In the genomic region with DNA sequence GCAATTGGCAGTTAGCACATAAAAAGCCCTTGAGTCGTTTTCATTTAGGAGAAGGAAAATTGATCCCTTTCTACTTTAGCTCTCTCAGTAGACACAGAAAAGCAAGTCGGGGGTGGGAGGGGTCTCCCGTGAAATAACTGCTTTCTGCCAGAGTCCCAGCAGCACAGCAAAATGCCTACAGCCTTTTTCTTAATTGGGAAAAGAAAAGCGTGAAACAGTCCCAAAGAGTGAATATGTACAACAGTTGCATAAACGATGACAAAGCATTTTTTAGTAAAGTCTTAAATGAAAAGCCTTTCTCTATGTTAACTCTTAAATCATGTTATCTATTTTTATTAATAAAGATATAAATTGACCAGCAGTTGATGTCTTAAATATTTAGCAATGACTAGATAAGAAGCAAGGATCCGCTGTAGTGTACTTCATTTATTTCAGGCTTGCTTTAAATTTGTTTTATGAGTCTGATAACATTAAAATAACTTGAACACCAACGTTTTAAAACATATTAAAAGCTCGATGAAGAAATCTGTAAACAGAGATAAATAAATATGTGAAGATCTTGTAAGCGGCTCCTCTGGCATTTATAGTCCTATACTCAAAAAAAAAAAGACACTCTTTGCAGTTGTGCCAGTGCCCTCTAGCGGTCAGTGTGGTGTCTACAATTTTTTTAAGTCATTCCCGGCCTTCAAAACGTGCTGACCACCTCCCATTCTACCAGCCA, we compare ENCODE assay signal across 8 cellular contexts. TPM values are rescaled to one million over a fixed set of nuclear protein-coding genes. Genes with fewer than 3 reads are reported as not detected.
DNase-seq lines count a peak whose midpoint lies in the region; ATAC-seq and TF ChIP-seq lines count a peak whose summit lies in the region.

No MANE protein-coding gene starts in this region.

- H3K9me3 ChIP-seq in ovary: no peaks in the 10 kb centered on the region

- 3 to 6% (median 3%) methylated on average over 12 of the region's 12 CpGs for WGBS in ovary, 3 donors

- peaks cover 5% of the 10 kb centered on the region for H3K4me1 ChIP-seq in foreskin keratinocyte
- no peaks in the 10 kb centered on the region for H3K4me1 ChIP-seq in ovary (ENCODE audit: insufficient read depth)

- TF ChIP-seq CTCF in GM12874 (IDR thresholded peaks at IDR 0.05; ENCODE audit: insufficient read depth, low read depth, low read length): peak; percentile 65
- TF ChIP-seq CTCF in foreskin keratinocyte (conservative IDR thresholded peaks at IDR 0.05): peak; percentile 81
- TF ChIP-seq CTCF in ovary (IDR thresholded peaks at IDR 0.05): peak; percentile 20 to 33 (median 21)

- H3K27me3 ChIP-seq in foreskin keratinocyte (no peaks in the 10 kb centered on the region), ovary (no peaks in the 10 kb centered on the region)

- TF ChIP-seq RAD21 in Ishikawa (IDR thresholded peaks at IDR 0.05; ENCODE audit: low read depth): peak; percentile 84

- TF ChIP-seq EP300 in Ishikawa (IDR thresholded peaks at IDR 0.05; ENCODE audit: borderline replicate concordance): no peak
- no peak for TF ChIP-seq EP300 in ovary (IDR thresholded peaks at IDR 0.05)

- ATAC-seq in foreskin keratinocyte: no peak

- intact Hi-C loops in ovary (cut with DNase I): no loop called here

- no peak for TF ChIP-seq POLR2A in ovary (IDR thresholded peaks at IDR 0.05)

- no peak overlapping the region for H3K4me3 ChIP-seq in ovary

- DNase-seq in 8988T: peak; percentile 13
- peak; percentile 17 for DNase-seq in OCI-M2 (lab: John Stamatoyannopoulos, UW; ENCODE audit: unreplicated experiment)
- peak; percentile 8 for DNase-seq in activated T-helper 1 cell treated with Interleukin-2 at 50 U/mL for 16 hours (ENCODE audit: low read depth)
- DNase-seq in foreskin keratinocyte: peak; percentile 19 to 55
- peak; percentile 38 to 63 (median 62) for DNase-seq in ovary
- peak; percentile 58 for DNase-seq in ureter (ENCODE audit: low spot score)

- H3K27ac ChIP-seq in foreskin keratinocyte (no peak overlapping the region), ovary (no peak overlapping the region)

- no peaks in the 10 kb centered on the region for H3K36me3 ChIP-seq in ovary

TF ChIP-seq in Ishikawa, 13 proteins besides CTCF, POLR2A, EP300 and RAD21:
- TF ChIP-seq CEBPB (IDR thresholded peaks at IDR 0.05): no peak
- TF ChIP-seq, protein P1, sequence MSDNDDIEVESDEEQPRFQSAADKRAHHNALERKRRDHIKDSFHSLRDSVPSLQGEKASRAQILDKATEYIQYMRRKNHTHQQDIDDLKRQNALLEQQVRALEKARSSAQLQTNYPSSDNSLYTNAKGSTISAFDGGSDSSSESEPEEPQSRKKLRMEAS (IDR thresholded peaks at IDR 0.05): no peak
- no peak for TF ChIP-seq ZBTB7A (IDR thresholded peaks at IDR 0.05; ENCODE audit: low read depth)
- no peak for TF ChIP-seq TEAD4 (IDR thresholded peaks at IDR 0.05)
- no peak for TF ChIP-seq TAF1 (IDR thresholded peaks at IDR 0.05; ENCODE audit: low read depth)
- TF ChIP-seq TCF12 (IDR thresholded peaks at IDR 0.05; ENCODE audit: low read depth): no peak
- TF ChIP-seq, protein P2, sequence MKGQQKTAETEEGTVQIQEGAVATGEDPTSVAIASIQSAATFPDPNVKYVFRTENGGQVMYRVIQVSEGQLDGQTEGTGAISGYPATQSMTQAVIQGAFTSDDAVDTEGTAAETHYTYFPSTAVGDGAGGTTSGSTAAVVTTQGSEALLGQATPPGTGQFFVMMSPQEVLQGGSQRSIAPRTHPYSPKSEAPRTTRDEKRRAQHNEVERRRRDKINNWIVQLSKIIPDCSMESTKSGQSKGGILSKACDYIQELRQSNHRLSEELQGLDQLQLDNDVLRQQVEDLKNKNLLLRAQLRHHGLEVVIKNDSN (IDR thresholded peaks at IDR 0.05): no peak
- TF ChIP-seq, protein P3, sequence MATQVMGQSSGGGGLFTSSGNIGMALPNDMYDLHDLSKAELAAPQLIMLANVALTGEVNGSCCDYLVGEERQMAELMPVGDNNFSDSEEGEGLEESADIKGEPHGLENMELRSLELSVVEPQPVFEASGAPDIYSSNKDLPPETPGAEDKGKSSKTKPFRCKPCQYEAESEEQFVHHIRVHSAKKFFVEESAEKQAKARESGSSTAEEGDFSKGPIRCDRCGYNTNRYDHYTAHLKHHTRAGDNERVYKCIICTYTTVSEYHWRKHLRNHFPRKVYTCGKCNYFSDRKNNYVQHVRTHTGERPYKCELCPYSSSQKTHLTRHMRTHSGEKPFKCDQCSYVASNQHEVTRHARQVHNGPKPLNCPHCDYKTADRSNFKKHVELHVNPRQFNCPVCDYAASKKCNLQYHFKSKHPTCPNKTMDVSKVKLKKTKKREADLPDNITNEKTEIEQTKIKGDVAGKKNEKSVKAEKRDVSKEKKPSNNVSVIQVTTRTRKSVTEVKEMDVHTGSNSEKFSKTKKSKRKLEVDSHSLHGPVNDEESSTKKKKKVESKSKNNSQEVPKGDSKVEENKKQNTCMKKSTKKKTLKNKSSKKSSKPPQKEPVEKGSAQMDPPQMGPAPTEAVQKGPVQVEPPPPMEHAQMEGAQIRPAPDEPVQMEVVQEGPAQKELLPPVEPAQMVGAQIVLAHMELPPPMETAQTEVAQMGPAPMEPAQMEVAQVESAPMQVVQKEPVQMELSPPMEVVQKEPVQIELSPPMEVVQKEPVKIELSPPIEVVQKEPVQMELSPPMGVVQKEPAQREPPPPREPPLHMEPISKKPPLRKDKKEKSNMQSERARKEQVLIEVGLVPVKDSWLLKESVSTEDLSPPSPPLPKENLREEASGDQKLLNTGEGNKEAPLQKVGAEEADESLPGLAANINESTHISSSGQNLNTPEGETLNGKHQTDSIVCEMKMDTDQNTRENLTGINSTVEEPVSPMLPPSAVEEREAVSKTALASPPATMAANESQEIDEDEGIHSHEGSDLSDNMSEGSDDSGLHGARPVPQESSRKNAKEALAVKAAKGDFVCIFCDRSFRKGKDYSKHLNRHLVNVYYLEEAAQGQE (IDR thresholded peaks at IDR 0.05; ENCODE audit: low read depth): no peak
- TF ChIP-seq NFIC (IDR thresholded peaks at IDR 0.05): no peak
TF ChIP-seq in Ishikawa: peak in this region for 0.

RNA-seq across cellular contexts. Expression of a gene that starts 42.3 kb away (rescaled TPM):
- total RNA-seq in foreskin keratinocyte (153 and 154 TPM in 2 replicates), ovary (10 to 100 TPM; 20.8 to 74.5 (median 63.7) TPM), ureter (139 TPM)
- polyA plus RNA-seq in foreskin keratinocyte (186 and 206 TPM in 2 replicates), ovary (100 to 1,000 TPM in 1 of 2 donors, 10 to 100 TPM in 1; 60.9 to 126 TPM)

Comparison
In these comparisons a context has a peak if more than half of its experiments do, and no peak if none do; other contexts are left out.
1. DNase-seq: peak in every context shown above with its lines; median percentile 62 in ovary; 58 in ureter; 37 in foreskin keratinocyte; 17 in OCI-M2; 13 in 8988T; 8 in activated T-helper 1 cell treated with Interleukin-2 at 50 U/mL for 16 hours.
2. CTCF ChIP-seq: peak in every context shown above with its lines; median percentile 81 in foreskin keratinocyte; 65 in GM12874; 21 in ovary.